8 cellular contexts compared by ENCODE assay signal in genomic region chr3:136250862-136251460, GRCh38. TPM values are rescaled to one million over a fixed set of nuclear protein-coding genes. Genes with fewer than 3 reads are reported as not detected.
A peak's percentile ranks its signal among the peaks of the same experiment; 100 is the strongest.
DNase-seq lines count a peak whose midpoint lies in the region; ATAC-seq, FAIRE-seq and TF ChIP-seq lines count a peak whose summit lies in the region.

No MANE protein-coding gene starts in this region.

- SMC1A ChIA-PET in GM12878 (lab: Charles Lee; ENCODE audit: uncharacterized antibody, unreplicated experiment): interaction anchor here (1.0 to 3.8 kb wide), 12 partner anchors 9 to 763 kb away, joined by 3 to 24 read pairs (median 6); partner anchors contain the start of genes MSL2 and STAG1

- TF ChIP-seq POLR2A in GM12878 (IDR thresholded peaks at IDR 0.05; ENCODE audit: low read depth, low read length): no peak

- CTCF ChIA-PET in GM12878 (lab: Yijun Ruan, JAX): interaction anchor here (0.8 to 7.2 kb wide), 18 partner anchors 9 to 763 kb away, joined by 3 to 43 read pairs (median 6); partner anchors contain the start of genes MSL2 and STAG1

- TF ChIP-seq CTCF in LNCAP (IDR thresholded peaks at IDR 0.05): peak; percentile 22; the same call in 1 of the 2 replicates
- TF ChIP-seq CTCF in GM12878 (IDR thresholded peaks at IDR 0.05 in 2 of 3, conservative IDR thresholded peaks at IDR 0.05 in 1 of 3; ENCODE audit: control insufficient read depth in 2 of 3, extremely low read depth in 1 of 3, insufficient read depth in 1 of 3, low read depth in 3 of 3, low read length in 3 of 3): peak; percentile 17 to 35 (median 31); a peak in 3 of 6 replicates

- intact Hi-C loops in GM12878 (cut with micrococcal nuclease; ENCODE audit: unreplicated experiment): loop anchor here (1.0 to 2.0 kb wide), 2 partner anchors 55 to 176 kb away; partner anchors contain the start of gene MSL2

- RAD21 ChIA-PET in GM12878 (lab: Charles Lee; ENCODE audit: unreplicated experiment): interaction anchor here (0.6 to 3.5 kb wide), 14 partner anchors 54 to 763 kb away, joined by 3 to 23 read pairs (median 4); partner anchors contain the start of genes MSL2 and STAG1

- H3K9ac ChIP-seq in GM12878 (ENCODE audit: control insufficient read depth, insufficient read depth, low read length) (peak overlapping the region; percentile 58), rectal smooth muscle tissue (ENCODE audit: low read length) (no peak overlapping the region)

- POLR2A ChIA-PET in GM12878 (lab: Charles Lee): interaction anchor here (1.2 to 2.9 kb wide), 3 partner anchors 54 to 501 kb away, joined by 3 to 15 read pairs (median 12); partner anchors contain the start of genes MSL2 and STAG1

- peaks cover 15% of the 10 kb centered on the region for H3K4me1 ChIP-seq in GM12878 (ENCODE audit: control insufficient read depth, insufficient read depth, low read length)
- peaks cover 2% of the 10 kb centered on the region for H3K4me1 ChIP-seq in rectal smooth muscle tissue (ENCODE audit: control insufficient read depth, insufficient read depth, low read length)

- DNase-seq in AG20443 (ENCODE audit: low spot score) (peak; percentile 62), SK-MEL-5 (ENCODE audit: low read depth, low spot score) (peak; percentile 71), GM12878 (ENCODE audit: low read depth, low spot score) (peak; percentile 16), hypothalamus (lab: John Stamatoyannopoulos, UW) (peak in 50 of 51 donors; percentile 11 to 87 (median 56))

- H3K4me3 ChIP-seq in GM12878: peak overlapping the region; percentile 66
- H3K4me3 ChIP-seq in rectal smooth muscle tissue (ENCODE audit: low read length): peak overlapping the region; percentile 91

- in situ Hi-C loops in SK-MEL-5 (cut with HindIII; ENCODE audit: low pct_unique_long_range_greater_than_20kb, low sequenced_read_pairs) (no loop called here), GM12878 (cut with MboI) (no loop called here)

- no peaks in the 10 kb centered on the region; a peak in 1 of 4 replicates for H3K36me3 ChIP-seq in GM12878 (ENCODE audit: control insufficient read depth in 2 of 2, insufficient read depth in 2 of 2, low read length in 1 of 2)
- no peaks in the 10 kb centered on the region for H3K36me3 ChIP-seq in rectal smooth muscle tissue (ENCODE audit: control insufficient read depth, insufficient read depth, low read length)

- H3K9me3 ChIP-seq in GM12878 (replicated peaks; ENCODE audit: control insufficient read depth, insufficient read depth, low read length): no peaks in the 10 kb centered on the region

- TF ChIP-seq EP300 in GM12878 (IDR thresholded peaks at IDR 0.05; ENCODE audit: borderline replicate concordance in 1 of 2, control insufficient read depth in 1 of 2, low read depth in 2 of 2, low read length in 2 of 2): no peak

- peak overlapping the region; percentile 91 for H2AFZ ChIP-seq in GM12878 (ENCODE audit: control insufficient read depth, low read depth, low read length)

- peak overlapping the region; percentile 93 for H3K4me2 ChIP-seq in GM12878 (ENCODE audit: control insufficient read depth, insufficient read depth)

- H3K79me2 ChIP-seq in GM12878 (ENCODE audit: control insufficient read depth, insufficient read depth, low read length): peaks cover 15% of the 10 kb centered on the region

- TSS peak; percentile 75 for BruUV-seq in GM12878 (replicated peaks; lab: Mats Ljungman, UMichigan)

- H4K20me1 ChIP-seq in GM12878 (ENCODE audit: control insufficient read depth, insufficient read depth): no peaks in the 10 kb centered on the region

- peak; percentile 45; the same call in 1 of the 2 replicates for TF ChIP-seq RAD21 in GM12878 (IDR thresholded peaks at IDR 0.05; ENCODE audit: insufficient read depth, low read depth, low read length)

- peak overlapping the region; percentile 71 for H3K27ac ChIP-seq in GM12878 (ENCODE audit: control insufficient read depth, insufficient read depth)
- peak overlapping the region; percentile 89 for H3K27ac ChIP-seq in rectal smooth muscle tissue (ENCODE audit: low read depth, low read length)

- 5% methylated on average over 19 of the region's 19 CpGs for WGBS in GM12878 (ENCODE audit: insufficient coverage, insufficient replicate concordance, low lambda C conversion rate, missing lambda C conversion rate)

- H3K27me3 ChIP-seq in GM12878 (replicated peaks in 1 of 2; ENCODE audit: control insufficient read depth in 2 of 2, insufficient read depth in 2 of 2, low read length in 1 of 2): no peaks in the 10 kb centered on the region
- H3K27me3 ChIP-seq in rectal smooth muscle tissue (ENCODE audit: control insufficient read depth, insufficient read depth, low read length): no peaks in the 10 kb centered on the region

- no peak for FAIRE-seq in GM12878 (lab: Jason Lieb, UNC)

- ATAC-seq in GM19035 (IDR thresholded peaks at IDR 0.05; ENCODE audit: unreplicated experiment): peak; percentile 23
- ATAC-seq in GM12878: peak; percentile 39
- ATAC-seq in GM19463 (IDR thresholded peaks at IDR 0.05; ENCODE audit: unreplicated experiment): no peak

TF ChIP-seq in GM12878, 131 proteins besides CTCF, POLR2A, EP300 and RAD21 (continues in another document):
- TF ChIP-seq RELA (IDR thresholded peaks at IDR 0.05; ENCODE audit: borderline replicate concordance, partially characterized antibody): no peak
- no peak for TF ChIP-seq ELK1 (IDR thresholded peaks at IDR 0.05; ENCODE audit: low read depth, low read length)

RNA-seq across cellular contexts. Expression of gene PCCB, which starts 0.8 kb away (rescaled TPM):
- total RNA-seq in SK-MEL-5 (2014; rRNA removed; shearing (Covaris generic)): 89.0 and 94.0 TPM in 2 replicates
- polyA plus RNA-seq in SK-MEL-5 (2015; cell fraction: cytosol; rRNA removed): 67.0 and 76.1 TPM in 2 replicates
- 24.1 and 24.7 TPM in 2 replicates for polyA plus RNA-seq in SK-MEL-5 (2015; cell fraction: nucleus; rRNA removed)
- 23.3 and 25.1 TPM in 2 replicates for total RNA-seq in GM12878 (2013; cell fraction: nucleolus; rRNA removed)
- total RNA-seq in GM12878 (2014; rRNA removed): 87.7 and 91.5 TPM in 2 replicates
- total RNA-seq in GM12878 (2014; rRNA removed; fragmentation: Illumina TruSeq; extraction: Trizol): 82.0 and 86.0 TPM in 2 replicates
- 71.6 and 80.4 TPM in 2 replicates for total RNA-seq in GM12878 (2021)
- polyA plus RNA-seq in GM12878 (2011; ENCODE audit: low read depth): 33.6 TPM
- 133 and 148 TPM in 2 replicates for polyA plus RNA-seq in GM12878 (2011; rRNA removed)
- 122 and 132 TPM in 2 replicates for polyA plus RNA-seq in GM12878 (2011; cell fraction: cytosol; rRNA removed)
- polyA plus RNA-seq in GM12878 (2011; cell fraction: nucleus; rRNA removed): 66.4 and 74.8 TPM in 2 replicates
- 40.5 and 54.1 TPM in 2 replicates for polyA plus RNA-seq in GM12878 (2012)
- polyA plus RNA-seq in GM12878 (2014; fragmentation: Illumina TruSeq; extraction: Trizol): 91.7 and 101 TPM in 2 replicates
- 10 to 100 TPM; 67.2 to 73.3 TPM for polyA plus RNA-seq in GM12878 (2014; fragmentation: Nextera tagmentation; extraction: Ambion mirVana)
- polyA plus RNA-seq in GM12878 (2014; rRNA removed): 76.2 and 81.9 TPM in 2 replicates
- 100 to 1,000 TPM; 100 to 112 TPM for polyA plus RNA-seq in GM12878 (2016; fragmentation: Nextera tagmentation; extraction: Ambion mirVana)
- polyA minus RNA-seq in GM12878 (2011; rRNA and poly(A)+ RNA removed): 107 and 123 TPM in 2 replicates
- polyA minus RNA-seq in GM12878 (2011; cell fraction: cytosol; rRNA and poly(A)+ RNA removed): 30.1 and 33.9 TPM in 2 replicates
- polyA minus RNA-seq in GM12878 (2011; cell fraction: nucleus; rRNA and poly(A)+ RNA removed): 12.2 and 21.9 TPM in 2 replicates

RNA-seq across cellular contexts. Expression of gene MSL2, which starts 54.8 kb away (rescaled TPM):
- 13.9 and 17.2 TPM in 2 replicates for total RNA-seq in SK-MEL-5 (2014; rRNA removed; shearing (Covaris generic))
- polyA plus RNA-seq in SK-MEL-5 (2015; cell fraction: cytosol; rRNA removed): 9.7 and 12.4 TPM in 2 replicates
- 19.1 and 37.0 TPM in 2 replicates for polyA plus RNA-seq in SK-MEL-5 (2015; cell fraction: nucleus; rRNA removed)
- 68.7 and 77.6 TPM in 2 replicates for total RNA-seq in GM12878 (2013; cell fraction: nucleolus; rRNA removed)
- total RNA-seq in GM12878 (2014; rRNA removed) (10.3 and 11.6 TPM in 2 replicates), GM12878 (2014; rRNA removed; fragmentation: Illumina TruSeq; extraction: Trizol) (17.5 and 17.9 TPM in 2 replicates), GM12878 (2021) (30.7 and 31.7 TPM in 2 replicates)
- polyA plus RNA-seq in GM12878 (2011; ENCODE audit: low read depth): 11.6 TPM
- polyA plus RNA-seq in GM12878 (2011; rRNA removed) (26.9 and 29.8 TPM in 2 replicates), GM12878 (2014; fragmentation: Illumina TruSeq; extraction: Trizol) (21.5 and 32.2 TPM in 2 replicates), GM12878 (2014; fragmentation: Nextera tagmentation; extraction: Ambion mirVana) (1 to 10 TPM; 3.5 TPM), GM12878 (2014; rRNA removed) (10.7 and 10.9 TPM in 2 replicates), GM12878 (2016; fragmentation: Nextera tagmentation; extraction: Ambion mirVana) (1 to 10 TPM; 4.9 to 8.3 TPM)
- 10.6 and 19.8 TPM in 2 replicates for polyA plus RNA-seq in GM12878 (2011; cell fraction: cytosol; rRNA removed)
- polyA plus RNA-seq in GM12878 (2011; cell fraction: nucleus; rRNA removed): 12.1 and 14.3 TPM in 2 replicates
- 16.7 and 16.9 TPM in 2 replicates for polyA plus RNA-seq in GM12878 (2012)
- polyA minus RNA-seq in GM12878 (2011; rRNA and poly(A)+ RNA removed): 24.4 and 39.5 TPM in 2 replicates
- polyA minus RNA-seq in GM12878 (2011; cell fraction: cytosol; rRNA and poly(A)+ RNA removed): 9.9 and 10.8 TPM in 2 replicates
- polyA minus RNA-seq in GM12878 (2011; cell fraction: nucleus; rRNA and poly(A)+ RNA removed): 13.2 and 22.3 TPM in 2 replicates

Comparison
In these comparisons a context has a peak if more than half of its experiments do, and no peak if none do; other contexts are left out.
1. DNase-seq: peak in every context shown above with its lines; median percentile 71 in SK-MEL-5; 62 in AG20443; 56 in hypothalamus; 16 in GM12878.